1 cellular context compared by ENCODE assay signal in the genomic region with DNA sequence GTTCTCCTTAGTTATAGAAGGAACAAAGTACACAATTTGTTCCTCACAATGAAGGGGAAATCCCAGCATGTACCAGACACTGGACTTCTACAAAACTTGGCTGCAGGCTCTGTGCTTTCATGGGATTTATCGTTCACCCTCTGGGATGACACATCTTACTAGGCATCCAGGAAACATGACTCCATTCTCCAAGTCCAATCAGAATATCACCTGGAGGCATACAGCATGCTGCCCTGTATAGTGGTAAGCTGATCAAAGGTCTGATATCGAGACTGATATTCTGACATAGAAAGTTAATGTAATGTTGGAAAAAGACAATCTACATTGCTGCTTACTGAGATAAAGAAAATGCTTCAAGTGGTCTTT.
TF ChIP-seq lines count a peak whose summit lies in the region.

No MANE protein-coding gene starts in this region.

TF ChIP-seq in GM12878, 131 proteins besides CTCF, POLR2A, EP300 and RAD21 (continued from another document):
- TF ChIP-seq, protein P1, sequence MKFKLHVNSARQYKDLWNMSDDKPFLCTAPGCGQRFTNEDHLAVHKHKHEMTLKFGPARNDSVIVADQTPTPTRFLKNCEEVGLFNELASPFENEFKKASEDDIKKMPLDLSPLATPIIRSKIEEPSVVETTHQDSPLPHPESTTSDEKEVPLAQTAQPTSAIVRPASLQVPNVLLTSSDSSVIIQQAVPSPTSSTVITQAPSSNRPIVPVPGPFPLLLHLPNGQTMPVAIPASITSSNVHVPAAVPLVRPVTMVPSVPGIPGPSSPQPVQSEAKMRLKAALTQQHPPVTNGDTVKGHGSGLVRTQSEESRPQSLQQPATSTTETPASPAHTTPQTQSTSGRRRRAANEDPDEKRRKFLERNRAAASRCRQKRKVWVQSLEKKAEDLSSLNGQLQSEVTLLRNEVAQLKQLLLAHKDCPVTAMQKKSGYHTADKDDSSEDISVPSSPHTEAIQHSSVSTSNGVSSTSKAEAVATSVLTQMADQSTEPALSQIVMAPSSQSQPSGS (IDR thresholded peaks at IDR 0.05; ENCODE audit: low read length) = no peak
- TF ChIP-seq PML (IDR thresholded peaks at IDR 0.05; ENCODE audit: low read length) (no peak), POLR2AphosphoS5 (IDR thresholded peaks at IDR 0.05; ENCODE audit: low read length) (no peak), RELB (IDR thresholded peaks at IDR 0.05; ENCODE audit: low read depth) (no peak), ZNF274 (IDR thresholded peaks at IDR 0.05; ENCODE audit: insufficient read depth, insufficient read length) (no peak), STAT3 (IDR thresholded peaks at IDR 0.05; ENCODE audit: low read depth, low read length) (no peak), ESRRA (IDR thresholded peaks at IDR 0.05; ENCODE audit: low read length) (no peak)
TF ChIP-seq in GM12878: peak in this region for 0.
